Comparison of ENCODE assay signal across 19 cellular contexts in genomic region chr4:151991884-151992166, GRCh38.
DNase-seq lines count a peak whose midpoint lies in the region; ATAC-seq and TF ChIP-seq lines count a peak whose summit lies in the region.
"Had no signal": no experiment of that assay in that cellular context is flagged by ENCODE, and none has a peak within 500 bp of the region (broad histone marks: within the 10 kb centered on the region; RNA-seq: fewer than 3 reads in every experiment).

No MANE protein-coding gene starts in this region.

- peaks cover 0 to 7% (median 0%) of the 10 kb centered on the region in 3 donors for H3K9me3 Mint-ChIP-seq in T-cell
- H3K9me3 Mint-ChIP-seq: T-helper 2 cell treated with Interferon-gamma antibody and Interleukin-4, amounts not matched to agents 5 μg/mL and 100 μg/mL, for 36 hours had no signal

- H3K4me1 Mint-ChIP-seq in T-cell, result peaks cover 61 to 70% (median 64%) of the 10 kb centered on the region in 3 donors

- H3K36me3 Mint-ChIP-seq in T-cell, result no peaks in the 10 kb centered on the region

- no peaks in the 10 kb centered on the region for H3K27me3 ChIP-seq in ovary
- H3K27me3 ChIP-seq: BE2C, SJCRH30, tibial artery had no signal

- H3K4me3 ChIP-seq in ovary, result no peak overlapping the region
- H3K4me3 ChIP-seq: lung, prostate gland, SJCRH30, tibial artery had no signal

- DNase-seq in NCI-H2227 (lab: John Stamatoyannopoulos, UW; ENCODE audit: unreplicated experiment), result peak; percentile 21
- no peak for DNase-seq in NCI-H2227 treated with DMSO at 0.1 percent for 48 hours (lab: John Stamatoyannopoulos, UW)
- DNase-seq in Ammon's horn (ENCODE audit: low spot score), result peak; percentile 45
- no peak for DNase-seq in T-cell
- DNase-seq in fibroblast of peridontal ligament (ENCODE audit: extremely low read depth), result peak; percentile 3
- no peak for DNase-seq in ovary
- DNase-seq in cerebellar nuclear complex (lab: John Stamatoyannopoulos, UW), result no peak
- DNase-seq: 8988T, BE2C, glutamatergic neuron, NCI-H2171, NCI-H748 treated with DMSO at 0.1 percent for 48 hours, SJCRH30, tibial artery had no signal

- intact Hi-C loops in ovary (cut with DNase I), result no loop called here

- no peak for TF ChIP-seq EP300 in ovary (IDR thresholded peaks at IDR 0.05)

- no peak for ATAC-seq in T-cell (replicated peaks in 1 of 4)
- ATAC-seq in GM18511 (IDR thresholded peaks at IDR 0.05; ENCODE audit: unreplicated experiment), result no peak

- H3K27me3 Mint-ChIP-seq in T-cell, result no peaks in the 10 kb centered on the region

- TF ChIP-seq POLR2A in ovary (IDR thresholded peaks at IDR 0.05), result no peak

- 26 to 64% (median 44%) methylated on average over 2 of the region's 2 CpGs for WGBS in ovary, 3 donors

- H3K27ac Mint-ChIP-seq in T-cell, result peak overlapping the region; percentile 90
- H3K27ac Mint-ChIP-seq: WTC11 had no signal

- CTCF ChIA-PET in T-cell (lab: Charles Lee), result no interaction called here

- H3K4me3 Mint-ChIP-seq in T-cell, result peak overlapping the region in 1 of 3 donors; percentile 74
- H3K4me3 Mint-ChIP-seq: WTC11 had no signal

- no peaks in the 10 kb centered on the region for H3K9me3 ChIP-seq in ovary
- H3K9me3 ChIP-seq: BE2C, prostate gland, SJCRH30, tibial artery had no signal

- no peaks in the 10 kb centered on the region for H3K4me1 ChIP-seq in ovary (ENCODE audit: insufficient read depth)
- H3K4me1 ChIP-seq: BE2C, prostate gland, SJCRH30 had no signal

- TF ChIP-seq CTCF in ovary (IDR thresholded peaks at IDR 0.05), result no peak

- POLR2A ChIA-PET in T-cell (lab: Charles Lee), result interaction anchor here (0.6 kb wide), 2 partner anchors 50 to 1678 kb away, joined by 3 read pairs; no protein-coding TSS in a partner anchor

- no peaks in the 10 kb centered on the region for H3K36me3 ChIP-seq in ovary
- H3K36me3 ChIP-seq: BE2C, prostate gland, SJCRH30, tibial artery had no signal

- H3K27ac ChIP-seq in ovary, result no peak overlapping the region
- H3K27ac ChIP-seq: prostate gland, SJCRH30 had no signal

Comparison
In these comparisons a context has a peak if more than half of its experiments do, and no peak if none do; other contexts are left out.
1. DNase-seq: peak in NCI-H2227 (single experiment), Ammon's horn (single experiment) and fibroblast of peridontal ligament (single experiment); none in NCI-H2227 treated with DMSO at 0.1 percent for 48 hours (single experiment), T-cell (0 of 34), ovary (0 of 5) and cerebellar nuclear complex (0 of 2).